In genomic region chr18:10123006-10123950, GRCh38 we compare ENCODE assay signal across 1 cellular context.
TF ChIP-seq lines count a peak whose summit lies in the region.

No MANE protein-coding gene starts in this region.

TF ChIP-seq in GM23338, 12 proteins besides CTCF, POLR2A, EP300 and RAD21 (continued from another document):
- TF ChIP-seq ZNF462 (CRISPR knock-in tag; IDR thresholded peaks at IDR 0.05) (no peak), EZH2 (IDR thresholded peaks at IDR 0.05; ENCODE audit: low read depth, unreplicated experiment) (no peak), JUNB (IDR thresholded peaks at IDR 0.05; ENCODE audit: unreplicated experiment) (no peak), NANOG (IDR thresholded peaks at IDR 0.05; ENCODE audit: borderline replicate concordance) (no peak), POLR2AphosphoS5 (IDR thresholded peaks at IDR 0.05; ENCODE audit: low read depth) (no peak), STAT1 (IDR thresholded peaks at IDR 0.05; ENCODE audit: unreplicated experiment) (no peak), ZNF114 (CRISPR knock-in tag; IDR thresholded peaks at IDR 0.05) (no peak)
